7 cellular contexts compared by ENCODE assay signal in genomic region chr21:16588433-16588860, GRCh38.
DNase-seq lines count a peak whose midpoint lies in the region; ATAC-seq lines count a peak whose summit lies in the region.

No MANE protein-coding gene starts in this region.

- peak; percentile 71 for DNase-seq in M059J (ENCODE audit: low read depth)
- peak; percentile 67 for DNase-seq in left ventricle myocardium superior
- DNase-seq in putamen (ENCODE audit: low spot score), result peak; percentile 96
- DNase-seq in NCI-H510A treated with DMSO at 0.1 percent for 48 hours (lab: John Stamatoyannopoulos, UW), result no peak
- no peak for DNase-seq in OCI-M2 (lab: John Stamatoyannopoulos, UW; ENCODE audit: unreplicated experiment)
- no peak for DNase-seq in activated CD4-positive, alpha-beta T cell treated with anti-CD3 and anti-CD28 coated beads, Interleukin-2, amount 50 U/mL, for 4 hours

- peak overlapping the region; percentile 93 for H3K27ac ChIP-seq in angular gyrus (ENCODE audit: low read depth, low read length)

- ATAC-seq in left ventricle myocardium superior, result peak; percentile 89

- intact Hi-C loops in left ventricle myocardium superior (cut with micrococcal nuclease), result no loop called here

Comparison
In these comparisons a context has a peak if more than half of its experiments do, and no peak if none do; other contexts are left out.
1. DNase-seq: peak in M059J (single experiment), left ventricle myocardium superior (single experiment) and putamen (single experiment); none in NCI-H510A treated with DMSO at 0.1 percent for 48 hours (single experiment), OCI-M2 (single experiment) and activated CD4-positive, alpha-beta T cell treated with anti-CD3 and anti-CD28 coated beads, Interleukin-2, amount 50 U/mL, for 4 hours (0 of 2).